ENCODE assay signal across 20 cellular contexts in genomic region chr3:10647376-10647775, GRCh38.
DNase-seq lines count a peak whose midpoint lies in the region; ATAC-seq, FAIRE-seq and TF ChIP-seq lines count a peak whose summit lies in the region.
"Had no signal": no experiment of that assay in that cellular context is flagged by ENCODE, and none has a peak within 500 bp of the region (broad histone marks: within the 10 kb centered on the region; RNA-seq: fewer than 3 reads in every experiment).

No MANE protein-coding gene starts in this region.

- TF ChIP-seq POLR2A in H1 (IDR thresholded peaks at IDR 0.05; ENCODE audit: control extremely low read depth in 1 of 2, low read depth in 2 of 2, low read length in 2 of 2) = no peak

- H2BK15ac ChIP-seq in H1 (ENCODE audit: low read length) = no peak overlapping the region

- ATAC-seq in lower lobe of right lung = no peak
- ATAC-seq: CD8-positive, alpha-beta T cell; GM12878 had no signal

- H3K4me3 Mint-ChIP-seq in osteocyte (ENCODE audit: unreplicated experiment) = no peak overlapping the region
- H3K4me3 Mint-ChIP-seq: B cell; CD8-positive, alpha-beta T cell had no signal

- H3K4me1 ChIP-seq in H1 (replicated peaks in 1 of 4; ENCODE audit: control insufficient read depth in 3 of 4, insufficient read depth in 4 of 4, low read length in 3 of 4) (no peaks in the 10 kb centered on the region), lower lobe of right lung (no peaks in the 10 kb centered on the region)
- H3K4me1 ChIP-seq: BLaER1 treated with 17β-estradiol and CSF1 and Interleukin-3, amounts not matched to agents 10 nM and 100 nM had no signal

- H4K8ac ChIP-seq in H1 (ENCODE audit: extremely low read depth, insufficient read depth, low read length) = no peak overlapping the region

- H2AFZ ChIP-seq in H1 (ENCODE audit: low read length) = no peak overlapping the region

- no peak overlapping the region for H3K9ac ChIP-seq in H1 (replicated peaks in 1 of 4; ENCODE audit: extremely low read depth in 1 of 4, low read depth in 3 of 4, low read length in 3 of 4)
- H3K9ac ChIP-seq: BLaER1 treated with 17β-estradiol and CSF1 and Interleukin-3, amounts not matched to agents 10 nM and 100 nM had no signal

- no peak overlapping the region for H3K18ac ChIP-seq in H1 (ENCODE audit: extremely low read depth, low read length)

- no peak overlapping the region for H3K23ac ChIP-seq in H1 (ENCODE audit: insufficient read length)

- TF ChIP-seq EP300 in H1 (IDR thresholded peaks at IDR 0.05; ENCODE audit: borderline replicate concordance in 1 of 2, low read depth in 2 of 2, low read length in 2 of 2) = no peak

- H3K27ac Mint-ChIP-seq in osteocyte (ENCODE audit: unreplicated experiment) = no peak overlapping the region
- H3K27ac Mint-ChIP-seq: B cell; CD8-positive, alpha-beta T cell had no signal

- H3K4me1 Mint-ChIP-seq in osteocyte (ENCODE audit: unreplicated experiment) = no peaks in the 10 kb centered on the region
- H3K4me1 Mint-ChIP-seq: B cell had no signal

- no peak overlapping the region for H2AK5ac ChIP-seq in H1 (ENCODE audit: low read depth, low read length)

- no peaks in the 10 kb centered on the region for H3K79me2 ChIP-seq in H1 (ENCODE audit: control insufficient read depth in 1 of 2, insufficient read depth in 2 of 2, low read length in 2 of 2)

- H3K36me3 ChIP-seq in bronchial epithelial cell (ENCODE audit: control insufficient read depth, insufficient read depth, low read length) = no peaks in the 10 kb centered on the region
- H3K36me3 ChIP-seq in H1 (ENCODE audit: control insufficient read depth in 2 of 4, insufficient read depth in 4 of 4, low read length in 3 of 4) = no peaks in the 10 kb centered on the region
- no peaks in the 10 kb centered on the region for H3K36me3 ChIP-seq in lower lobe of right lung
- H3K36me3 ChIP-seq: BLaER1 treated with 17β-estradiol and CSF1 and Interleukin-3, amounts not matched to agents 10 nM and 100 nM had no signal

- no peak overlapping the region for H3K4me2 ChIP-seq in H1 (ENCODE audit: insufficient read depth in 1 of 2, low read depth in 2 of 2, low read length in 2 of 2)
- H3K4me2 ChIP-seq: BLaER1 treated with 17β-estradiol and CSF1 and Interleukin-3, amounts not matched to agents 10 nM and 100 nM had no signal

- DNase-seq in bronchial epithelial cell (ENCODE audit: low read depth) = no peak
- DNase-seq in H1 (ENCODE audit: low read depth in 1 of 2, low spot score in 2 of 2) = peak in 1 of 2 experiments; percentile 3
- peak; percentile 49 for DNase-seq in osteocyte (ENCODE audit: extremely low spot score, unreplicated experiment)
- DNase-seq in ureter (ENCODE audit: low spot score) = peak; percentile 19
- no peak for DNase-seq in lower lobe of right lung
- DNase-seq in stimulated activated CD4-positive, alpha-beta T cell treated with anti-CD3 and anti-CD28 coated beads, Interleukin-12 subunit alpha, Interleukin-12 subunit beta, amount 100 ng/mL, for 4 hours = no peak
- DNase-seq: Calu3, DMS 273 treated with DMSO at 0.1 percent for 48 hours, DMS53, DND-41, EL, GOT3, HCEC 1CT, IMR-90 had no signal

- no peaks in the 10 kb centered on the region for H3K79me1 ChIP-seq in H1 (ENCODE audit: low read depth, low read length)

- no peak overlapping the region for H3K4ac ChIP-seq in H1 (replicated peaks; ENCODE audit: insufficient read length, low read depth, low read length)

- intact Hi-C loops in lower lobe of right lung (cut with DNase I) = no loop called here

- H3K9me3 Mint-ChIP-seq in osteocyte (ENCODE audit: unreplicated experiment) = no peaks in the 10 kb centered on the region

- 0 out of 2 replicates have a peak overlapping the region, but pooled peaks have one; percentile 3 for H2BK12ac ChIP-seq in H1 (ENCODE audit: low read depth, low read length)

- CTCF ChIA-PET in H1 (lab: Charles Lee; ENCODE audit: partially characterized antibody) = no interaction called here

- no peak overlapping the region for H4K91ac ChIP-seq in H1 (replicated peaks; ENCODE audit: insufficient read length, low read length)

- H3K14ac ChIP-seq in H1 (ENCODE audit: insufficient read length) = no peak overlapping the region

- H3K27ac ChIP-seq in H1 (ENCODE audit: low read depth, low read length) = no peak overlapping the region
- H3K27ac ChIP-seq in lower lobe of right lung = no peak overlapping the region
- H3K27ac ChIP-seq: BLaER1 treated with 17β-estradiol and CSF1 and Interleukin-3, amounts not matched to agents 10 nM and 100 nM; HL-60 had no signal

- TF ChIP-seq RAD21 in H1 (IDR thresholded peaks at IDR 0.05 in 1 of 2, conservative IDR thresholded peaks at IDR 0.05 in 1 of 2; ENCODE audit: low read depth in 2 of 2, low read length in 2 of 2) = no peak

- H2BK20ac ChIP-seq in H1 (ENCODE audit: low read length) = no peak overlapping the region

- no peak overlapping the region for H4K5ac ChIP-seq in H1 (ENCODE audit: insufficient read length, low read depth, low read length)

- no peak overlapping the region for H3K4me3 ChIP-seq in bronchial epithelial cell (ENCODE audit: low read depth, low read length)
- H3K4me3 ChIP-seq in H1 (ENCODE audit: extremely low read depth in 1 of 4, insufficient read depth in 2 of 4, low read depth in 3 of 4, low read length in 4 of 4) = no peak overlapping the region
- no peak overlapping the region for H3K4me3 ChIP-seq in lower lobe of right lung
- H3K4me3 ChIP-seq: BLaER1 treated with 17β-estradiol and CSF1 and Interleukin-3, amounts not matched to agents 10 nM and 100 nM; GM12878 had no signal

- POLR2A ChIA-PET in H1 (lab: Charles Lee; ENCODE audit: partially characterized antibody) = no interaction called here

- H3K27me3 ChIP-seq in bronchial epithelial cell (ENCODE audit: control insufficient read depth, insufficient read depth, low read length) (peaks cover 2% of the 10 kb centered on the region), H1 (replicated peaks in 1 of 4; ENCODE audit: control insufficient read depth in 3 of 4, extremely low read depth in 1 of 4, insufficient read depth in 3 of 4, low read length in 3 of 4) (no peaks in the 10 kb centered on the region; a peak in 2 of 7 replicates), lower lobe of right lung (ENCODE audit: low read depth) (peaks cover 6% of the 10 kb centered on the region)
- H3K27me3 ChIP-seq: BLaER1 treated with 17β-estradiol and CSF1 and Interleukin-3, amounts not matched to agents 10 nM and 100 nM had no signal

- H2BK120ac ChIP-seq in H1 (replicated peaks; ENCODE audit: low read depth, low read length) = no peak overlapping the region

- H3K9me3 ChIP-seq in H1 (ENCODE audit: insufficient read depth in 2 of 2, low read depth in 1 of 2, low read length in 1 of 2) = no peaks in the 10 kb centered on the region
- H3K9me3 ChIP-seq in lower lobe of right lung = no peaks in the 10 kb centered on the region

- H3K27me3 Mint-ChIP-seq in osteocyte (ENCODE audit: unreplicated experiment) = peaks cover 17% of the 10 kb centered on the region

- peak; percentile 43 for FAIRE-seq in bronchial epithelial cell (lab: Jason Lieb, UNC)
- FAIRE-seq in H1 (lab: Jason Lieb, UNC) = no peak
- FAIRE-seq: GM12878, HTR-8/SVneo had no signal

- 91% methylated on average over 5 of the region's 5 CpGs; no CpG with 5 or more reads in 1 of the 2 experiments for WGBS in H1 (ENCODE audit: extremely low coverage in 1 of 2, insufficient coverage in 1 of 2, insufficient read length in 1 of 2, insufficient replicate concordance in 2 of 2, low coverage in 1 of 2, low lambda C conversion rate in 2 of 2, missing lambda C conversion rate in 1 of 2), 2 experiments

- no peaks in the 10 kb centered on the region for H4K20me1 ChIP-seq in H1 (replicated peaks in 1 of 2; ENCODE audit: control insufficient read depth in 1 of 2, insufficient read depth in 2 of 2, low read length in 2 of 2)
- H4K20me1 ChIP-seq: BLaER1 treated with 17β-estradiol and CSF1 and Interleukin-3, amounts not matched to agents 10 nM and 100 nM had no signal

- no peak for TF ChIP-seq CTCF in bronchial epithelial cell (IDR thresholded peaks at IDR 0.05; ENCODE audit: insufficient read depth, low read length, severe bottlenecking)
- TF ChIP-seq CTCF in H1 (IDR thresholded peaks at IDR 0.05; ENCODE audit: control extremely low read depth in 1 of 3, insufficient read depth in 1 of 3, low read depth in 1 of 3, low read length in 3 of 3) = no peak
- no peak for TF ChIP-seq CTCF in osteocyte (IDR thresholded peaks at IDR 0.05)
- no peak for TF ChIP-seq CTCF in lower lobe of right lung (IDR thresholded peaks at IDR 0.05)

- peaks cover 4% of the 10 kb centered on the region; the same call in 1 of the 2 replicates for H3K23me2 ChIP-seq in H1 (ENCODE audit: low read depth, low read length)

- no peak overlapping the region for H3K56ac ChIP-seq in H1 (replicated peaks; ENCODE audit: insufficient read length, low read depth, low read length)

- H2BK5ac ChIP-seq in H1 (ENCODE audit: low read depth, low read length) = no peak overlapping the region

- no peaks in the 10 kb centered on the region for H3K36me3 Mint-ChIP-seq in osteocyte (ENCODE audit: unreplicated experiment)
- H3K36me3 Mint-ChIP-seq: CD8-positive, alpha-beta T cell had no signal

TF ChIP-seq in H1, 55 proteins besides CTCF, POLR2A, EP300 and RAD21:
- no peak for TF ChIP-seq E2F6 (IDR thresholded peaks at IDR 0.05)
- TF ChIP-seq MAFK (IDR thresholded peaks at IDR 0.05; ENCODE audit: low read depth, low read length) = no peak
- TF ChIP-seq SP4 (IDR thresholded peaks at IDR 0.05; ENCODE audit: low read length) = no peak
- TF ChIP-seq SUZ12 (IDR thresholded peaks at IDR 0.05; ENCODE audit: low read length) = no peak
- no peak for TF ChIP-seq KDM1A (IDR thresholded peaks at IDR 0.05; ENCODE audit: borderline replicate concordance, low read length)
- no peak for TF ChIP-seq SP1 (IDR thresholded peaks at IDR 0.05; ENCODE audit: low read depth, low read length)
- TF ChIP-seq KDM4A (IDR thresholded peaks at IDR 0.05; ENCODE audit: low read depth, low read length, severe bottlenecking) = no peak
- no peak for TF ChIP-seq SP2 (IDR thresholded peaks at IDR 0.05; ENCODE audit: low read length)
- no peak for TF ChIP-seq RBBP5 (IDR thresholded peaks at IDR 0.05; ENCODE audit: borderline replicate concordance, low read depth, low read length)
- no peak for TF ChIP-seq CEBPB (IDR thresholded peaks at IDR 0.05; ENCODE audit: low read depth, low read length)
- TF ChIP-seq CREB1 (IDR thresholded peaks at IDR 0.05) = no peak
- TF ChIP-seq GTF2F1 (IDR thresholded peaks at IDR 0.05; ENCODE audit: borderline replicate concordance, low read depth, low read length) = no peak

Comparison
In these comparisons a context has a peak if more than half of its experiments do, and no peak if none do; other contexts are left out.
1. DNase-seq: peak in osteocyte (single experiment) and ureter (single experiment); none in bronchial epithelial cell (single experiment), lower lobe of right lung (single experiment) and stimulated activated CD4-positive, alpha-beta T cell treated with anti-CD3 and anti-CD28 coated beads, Interleukin-12 subunit alpha, Interleukin-12 subunit beta, amount 100 ng/mL, for 4 hours (single experiment).